In genomic region chr1:5728956-5729355, GRCh38 we compare ENCODE assay signal across 19 cellular contexts.
DNase-seq lines count a peak whose midpoint lies in the region; ATAC-seq, FAIRE-seq and TF ChIP-seq lines count a peak whose summit lies in the region.
"Had no signal": no experiment of that assay in that cellular context is flagged by ENCODE, and none has a peak within 500 bp of the region (broad histone marks: within the 10 kb centered on the region; RNA-seq: fewer than 3 reads in every experiment).

No MANE protein-coding gene starts in this region.

- no peaks in the 10 kb centered on the region for H3K9me3 Mint-ChIP-seq in Caco-2 (ENCODE audit: unreplicated experiment)
- H3K9me3 Mint-ChIP-seq: CD14-positive monocyte; CD8-positive, alpha-beta T cell had no signal

- WGBS in neuronal stem cell (ENCODE audit: extremely low coverage in 2 of 2, insufficient read length in 2 of 2, insufficient replicate concordance in 1 of 2), 2 donors = no CpG with 5 or more reads among the region's 3 CpGs
- WGBS in spleen, 5 donors = 81 to 92% (median 83%) methylated on average over 3 of the region's 3 CpGs

- POLR2A ChIA-PET in Caco-2 (lab: Charles Lee) = interaction anchor here (1.5 kb wide), 1 partner anchor 11 kb away, joined by 6 read pairs; no protein-coding TSS in a partner anchor

- H2BK15ac ChIP-seq in neuronal stem cell (ENCODE audit: low read length) = no peak overlapping the region

- H3K9me3 ChIP-seq in BLaER1 treated with 17β-estradiol and CSF1 and Interleukin-3, amounts not matched to agents 10 nM and 100 nM (replicated peaks in 1 of 11) = peaks cover under 1 to 6% (median 5%) of the 10 kb centered on the region in 11 experiments; a peak in 20 of 22 replicates
- H3K9me3 ChIP-seq in Caco-2 (no peaks in the 10 kb centered on the region), neuronal stem cell (replicated peaks in 1 of 2; ENCODE audit: control insufficient read depth in 2 of 2, insufficient read depth in 1 of 2, low read depth in 1 of 2, low read length in 2 of 2) (no peaks in the 10 kb centered on the region), spleen (no peaks in the 10 kb centered on the region)

- no peak overlapping the region for H3K4ac ChIP-seq in neuronal stem cell (ENCODE audit: low read length)

- peaks cover 23% of the 10 kb centered on the region for H3K4me1 Mint-ChIP-seq in Caco-2 (ENCODE audit: low read depth, unreplicated experiment)
- H3K4me1 Mint-ChIP-seq: B cell, CD14-positive monocyte had no signal

- H2BK5ac ChIP-seq in neuronal stem cell (ENCODE audit: low read length) = no peak overlapping the region

- CTCF ChIA-PET in Caco-2 (lab: Charles Lee) = interaction anchor here (1.4 to 2.4 kb wide), 3 partner anchors 11 to 24 kb away, joined by 4 to 17 read pairs (median 12); no protein-coding TSS in a partner anchor

- H3K4me2 ChIP-seq in BLaER1 treated with 17β-estradiol and CSF1 and Interleukin-3, amounts not matched to agents 10 nM and 100 nM = peak overlapping the region in 7 of 11 experiments; percentile 24 to 60 (median 49); a peak in 4 of 22 replicates
- no peak overlapping the region for H3K4me2 ChIP-seq in neuronal stem cell (ENCODE audit: insufficient read depth, low read length, poor library complexity, severe bottlenecking)

- no TSS peak for BruUV-seq in Caco-2 (replicated peaks; lab: Mats Ljungman, UMichigan)

- DNase-seq in Caco-2 = peak; percentile 78 to 86
- DNase-seq in neuronal stem cell (ENCODE audit: low spot score) = no peak
- peak; percentile 30 for DNase-seq in spleen
- no peak for DNase-seq in H54 (ENCODE audit: insufficient read length, low spot score)
- no peak for DNase-seq in HK-2 (ENCODE audit: unreplicated experiment)
- DNase-seq: CD8-positive, alpha-beta T cell; COR-L47; DND-41; GDM1; GOT3; HCEC 1CT; HFFc6; IMR-90 had no signal

- no peaks in the 10 kb centered on the region for H3K36me3 Mint-ChIP-seq in Caco-2 (ENCODE audit: insufficient read depth, unreplicated experiment)
- H3K36me3 Mint-ChIP-seq: CD14-positive monocyte; CD8-positive, alpha-beta T cell had no signal

- H3K36me3 ChIP-seq in BLaER1 treated with 17β-estradiol and CSF1 and Interleukin-3, amounts not matched to agents 10 nM and 100 nM = no peaks in the 10 kb centered on the region
- no peaks in the 10 kb centered on the region for H3K36me3 ChIP-seq in Caco-2 (ENCODE audit: control insufficient read depth, insufficient read depth, low read length)
- H3K36me3 ChIP-seq in neuronal stem cell (replicated peaks in 1 of 2; ENCODE audit: control insufficient read depth in 2 of 2, insufficient read depth in 2 of 2, low read length in 2 of 2) = no peaks in the 10 kb centered on the region
- H3K36me3 ChIP-seq in spleen = no peaks in the 10 kb centered on the region

- H3K14ac ChIP-seq in neuronal stem cell (ENCODE audit: low read length) = no peak overlapping the region

- TF ChIP-seq POLR2A in spleen (IDR thresholded peaks at IDR 0.05) (no peak), H54 (IDR thresholded peaks at IDR 0.05; ENCODE audit: low read depth, low read length) (no peak)

- no peak overlapping the region for H3K23ac ChIP-seq in neuronal stem cell (ENCODE audit: low read depth, low read length, poor library complexity)

- no peak for ATAC-seq in HG02981 (IDR thresholded peaks at IDR 0.05; ENCODE audit: unreplicated experiment)
- ATAC-seq: CD8-positive, alpha-beta T cell had no signal

- no peaks in the 10 kb centered on the region for H3K27me3 Mint-ChIP-seq in Caco-2 (ENCODE audit: insufficient read depth, unreplicated experiment)
- H3K27me3 Mint-ChIP-seq: B cell had no signal

- intact Hi-C loops in Caco-2 (cut with micrococcal nuclease; ENCODE audit: unreplicated experiment) (loop anchor here (1.0 kb wide), 1 partner anchor 12 kb away; no protein-coding TSS in a partner anchor), spleen (cut with DNase I; ENCODE audit: low total_unique reads) (no loop called here)

- no peak overlapping the region for H3K9ac ChIP-seq in BLaER1 treated with 17β-estradiol and CSF1 and Interleukin-3, amounts not matched to agents 10 nM and 100 nM
- H3K9ac ChIP-seq in neuronal stem cell (ENCODE audit: low read depth, low read length, poor library complexity) = no peak overlapping the region

- no peak overlapping the region for H3K4me3 ChIP-seq in BLaER1 treated with 17β-estradiol and CSF1 and Interleukin-3, amounts not matched to agents 10 nM and 100 nM
- H3K4me3 ChIP-seq in Caco-2 (ENCODE audit: low read depth, low read length) (no peak overlapping the region), neuronal stem cell (ENCODE audit: low read length in 2 of 2) (no peak overlapping the region), spleen (no peak overlapping the region)

- no peak overlapping the region for H4K91ac ChIP-seq in neuronal stem cell (ENCODE audit: low read depth, low read length, poor library complexity)

- peaks cover 0 to 41% (median 26%) of the 10 kb centered on the region in 10 experiments; a peak in 14 of 20 replicates for H3K4me1 ChIP-seq in BLaER1 treated with 17β-estradiol and CSF1 and Interleukin-3, amounts not matched to agents 10 nM and 100 nM
- peaks cover 48% of the 10 kb centered on the region for H3K4me1 ChIP-seq in Caco-2
- H3K4me1 ChIP-seq in neuronal stem cell (ENCODE audit: control insufficient read depth in 2 of 2, insufficient read depth in 1 of 2, low read depth in 1 of 2, low read length in 2 of 2) = peaks cover 0 to 17% of the 10 kb centered on the region in 2 donors
- no peaks in the 10 kb centered on the region for H3K4me1 ChIP-seq in spleen

- H3K18ac ChIP-seq in neuronal stem cell (ENCODE audit: low read length) = no peak overlapping the region

- peak overlapping the region; percentile 30 for H2AK5ac ChIP-seq in neuronal stem cell (ENCODE audit: low read depth, low read length)

- H4K8ac ChIP-seq in neuronal stem cell (ENCODE audit: low read depth, low read length) = no peak overlapping the region

- H3K27ac ChIP-seq in BLaER1 treated with 17β-estradiol and CSF1 and Interleukin-3, amounts not matched to agents 10 nM and 100 nM = no peak overlapping the region
- H3K27ac ChIP-seq in neuronal stem cell (replicated peaks; ENCODE audit: low read length) = no peak overlapping the region
- no peak overlapping the region for H3K27ac ChIP-seq in spleen

- H2BK120ac ChIP-seq in neuronal stem cell (ENCODE audit: low read depth, low read length) = no peak overlapping the region

- TF ChIP-seq CTCF in Caco-2 (IDR thresholded peaks at IDR 0.05; ENCODE audit: insufficient read depth in 1 of 2, low read depth in 1 of 2, low read length in 1 of 2, severe bottlenecking in 1 of 2, unreplicated experiment in 1 of 2) = no peak
- TF ChIP-seq CTCF in spleen (IDR thresholded peaks at IDR 0.05 in 8 of 11, conservative IDR thresholded peaks at IDR 0.05 in 3 of 11) = no peak

- H2BK12ac ChIP-seq in neuronal stem cell (ENCODE audit: low read length) = no peak overlapping the region

- H3K4me3 Mint-ChIP-seq in Caco-2 (ENCODE audit: unreplicated experiment) = peak overlapping the region; percentile 45
- H3K4me3 Mint-ChIP-seq: B cell; CD14-positive monocyte; CD8-positive, alpha-beta T cell; HFFc6 had no signal

- no peak for FAIRE-seq in H54 (lab: Jason Lieb, UNC)
- FAIRE-seq: A204.1, GM19239 had no signal

- no peaks in the 10 kb centered on the region for H3K27me3 ChIP-seq in BLaER1 treated with 17β-estradiol and CSF1 and Interleukin-3, amounts not matched to agents 10 nM and 100 nM
- H3K27me3 ChIP-seq in Caco-2 (replicated peaks; ENCODE audit: control insufficient read depth, insufficient read depth, low read length) (no peaks in the 10 kb centered on the region), neuronal stem cell (ENCODE audit: control insufficient read depth in 3 of 3, insufficient read depth in 3 of 3, low read depth in 1 of 3, low read length in 3 of 3) (peaks cover 0 to 17% (median 0%) of the 10 kb centered on the region in 3 experiments), spleen (replicated peaks in 1 of 7) (peaks cover 0 to 58% (median 0%) of the 10 kb centered on the region in 7 donors)

- no peak overlapping the region for H2AFZ ChIP-seq in neuronal stem cell (ENCODE audit: low read length)

- H4K20me1 ChIP-seq in BLaER1 treated with 17β-estradiol and CSF1 and Interleukin-3, amounts not matched to agents 10 nM and 100 nM = no peaks in the 10 kb centered on the region

- peak overlapping the region; percentile 72 for H3K27ac Mint-ChIP-seq in Caco-2 (ENCODE audit: unreplicated experiment)
- H3K27ac Mint-ChIP-seq: B cell; CD14-positive monocyte; CD8-positive, alpha-beta T cell; HFFc6 had no signal

- H3K79me1 ChIP-seq in neuronal stem cell (ENCODE audit: low read depth, low read length) = no peaks in the 10 kb centered on the region

Comparison
In these comparisons a context has a peak if more than half of its experiments do, and no peak if none do; other contexts are left out.
1. DNase-seq: peak in Caco-2 (2 of 2) and spleen (single experiment); none in neuronal stem cell (single experiment), H54 (single experiment) and HK-2 (single experiment).